In genomic region chr20:62001178-62001715, GRCh38 we compare ENCODE assay signal across 30 cellular contexts.
"Had no signal": no experiment of that assay in that cellular context is flagged by ENCODE, and none has a peak within 500 bp of the region (broad histone marks: within the 10 kb centered on the region; RNA-seq: fewer than 3 reads in every experiment).

No MANE protein-coding gene starts in this region.

- ATAC-seq: activated CD8-positive, alpha-beta T cell treated with anti-CD3 and anti-CD28 coated beads for 36 hours; activated naive CD4-positive, alpha-beta T cell treated with anti-CD3 and anti-CD28 coated beads, Interleukin-2, amount 50 U/mL, for 72 hours; activated T-cell treated with anti-CD3 and anti-CD28 coated beads, Interleukin-2, amount 50 U/mL, for 4 hours; activated T-cell treated with anti-CD3 and anti-CD28 coated beads, Interleukin-2, amount 50 U/mL, for 72 hours; activated T-helper 17 cell treated with anti-CD3 and anti-CD28 coated beads, Interleukin-2, amount 50 U/mL, for 72 hours; body of pancreas had no signal

- H3K9me3 ChIP-seq: adrenal gland, body of pancreas, breast epithelium had no signal

- DNase-seq: activated B cell treated with CpG ODN at 0.5 μM for 24 hours; activated CD4-positive, alpha-beta memory T cell treated with anti-CD3 and anti-CD28 coated beads for 36 hours; activated CD4-positive, alpha-beta T cell treated with anti-CD3 and anti-CD28 coated beads for 4 hours; activated CD4-positive, alpha-beta T cell treated with anti-CD3 and anti-CD28 coated beads, Interleukin-2, amount 10 ng/mL, durations not matched to agents 24 days and 14 days; activated CD4-positive, alpha-beta T cell treated with anti-CD3 and anti-CD28 coated beads, Interleukin-2, amount 50 U/mL, for 1 hour; activated CD4-positive, alpha-beta T cell treated with anti-CD3 and anti-CD28 coated beads, Interleukin-2, amount 50 U/mL, for 4 hours; activated CD4-positive, CD25-positive, alpha-beta regulatory T cell treated with anti-CD3 and anti-CD28 coated beads, Interleukin-2, amount 50 U/mL, for 72 hours; activated CD8-positive, alpha-beta memory T cell treated with anti-CD3 and anti-CD28 coated beads, Interleukin-2, amount 50 U/mL, for 4 hours; activated CD8-positive, alpha-beta T cell treated with anti-CD3 and anti-CD28 coated beads for 36 hours; activated effector memory CD4-positive, alpha-beta T cell treated with anti-CD3 and anti-CD28 coated beads, Interleukin-2, amount 50 U/mL, for 16 hours; activated gamma-delta T cell treated with Interleukin-2 at 50 U/mL for 16 hours; activated naive CD4-positive, alpha-beta T cell; activated naive CD4-positive, alpha-beta T cell treated with anti-CD3 and anti-CD28 coated beads for 36 hours; activated naive CD4-positive, alpha-beta T cell treated with anti-CD3 and anti-CD28 coated beads, Interleukin-2, amount 50 U/mL, for 16 hours; activated naive CD8-positive, alpha-beta T cell treated with anti-CD3 and anti-CD28 coated beads for 36 hours; activated T-cell treated with anti-CD3 and anti-CD28 coated beads for 4 hours; activated T-cell treated with anti-CD3 and anti-CD28 coated beads, Interleukin-2, amount 50 U/mL, for 1 hour; activated T-cell treated with anti-CD3 and anti-CD28 coated beads, Interleukin-2, amount 50 U/mL, for 4 hours; activated T-cell treated with anti-CD3 and anti-CD28 coated beads, Interleukin-2, amount 50 U/mL, for 72 hours; adrenal gland; amniotic stem cell; aorta; body of pancreas; brain microvascular endothelial cell; central memory CD4-positive, alpha-beta T cell; T-helper 2 cell; T-helper 9 cell had no signal

- H3K27ac ChIP-seq: adrenal gland, body of pancreas, brain microvascular endothelial cell, breast epithelium had no signal

- H3K36me3 ChIP-seq: breast epithelium had no signal

- H3K4me1 ChIP-seq: adrenal gland, breast epithelium had no signal

- H3K27me3 ChIP-seq: adrenal gland, body of pancreas, brain microvascular endothelial cell, breast epithelium had no signal

- H3K4me3 ChIP-seq: adrenal gland, body of pancreas, breast epithelium had no signal
